29 cellular contexts compared by ENCODE assay signal in genomic region chr9:31359071-31359470, GRCh38.
"Had no signal": no experiment of that assay in that cellular context is flagged by ENCODE, and none has a peak within 500 bp of the region (broad histone marks: within the 10 kb centered on the region; RNA-seq: fewer than 3 reads in every experiment).

No MANE protein-coding gene starts in this region.

- H2AFZ ChIP-seq: neural progenitor cell, parathyroid adenoma had no signal

- H3K4me1 ChIP-seq: neural progenitor cell, parathyroid adenoma, psoas muscle, right lobe of liver, sigmoid colon, spleen, thyroid gland, tibial nerve, upper lobe of left lung, vagina had no signal

- H3K4me3 ChIP-seq: neural progenitor cell, ovary, psoas muscle, right lobe of liver, sigmoid colon, spleen, thoracic aorta, thyroid gland, tibial nerve, upper lobe of left lung, vagina had no signal

- FAIRE-seq: small intestine, urothelium cell line had no signal

- ATAC-seq: natural killer cell; psoas muscle; right cardiac atrium; right lobe of liver; stimulated activated memory B cell treated with anti-CD40 and anti-IgM and Interleukin-4, amounts not matched to agents 10 μg/mL and 1 μg/mL and 100 μg/mL, for 72 hours; stimulated activated naive CD8-positive, alpha-beta T cell treated with anti-CD3 and anti-CD28 coated beads, Interleukin-15, amount 100 ng/mL, for 72 hours; stimulated activated naive CD8-positive, alpha-beta T cell treated with anti-CD3 and anti-CD28 coated beads, Interleukin-15, Interleukin-2, amounts not matched to agents 100 U/mL and 50 U/mL, for 24 hours had no signal

- H3K4me2 ChIP-seq: neural progenitor cell had no signal

- H3K27me3 ChIP-seq: neural progenitor cell, ovary, right lobe of liver, sigmoid colon, spleen, thyroid gland, tibial nerve, upper lobe of left lung, vagina had no signal

- H3K9ac ChIP-seq: neural progenitor cell, parathyroid adenoma had no signal

- H3K79me2 ChIP-seq: parathyroid adenoma had no signal

- DNase-seq: natural killer cell; occipital lobe; ovary; posterior cingulate gyrus; psoas muscle; right cardiac atrium; right lobe of liver; sigmoid colon; small intestine; spleen; stimulated activated CD4-positive, alpha-beta T cell treated with anti-CD3 and anti-CD28 coated beads, Interleukin-12 subunit alpha, Interleukin-12 subunit beta, amount 100 ng/mL, for 4 hours; stimulated activated CD4-positive, alpha-beta T cell treated with anti-CD3 and anti-CD28 coated beads, Interleukin-1b, Interleukin-23, amount 100 ng/mL, for 48 hours; stimulated activated CD4-positive, alpha-beta T cell treated with anti-CD3 and anti-CD28 coated beads, Interleukin-4, amount 100 ng/mL, for 1 hour; stimulated activated CD4-positive, alpha-beta T cell treated with anti-CD3 and anti-CD28 coated beads, Interleukin-4, amount 100 ng/mL, for 4 hours; stimulated activated CD8-positive, alpha-beta memory T cell treated with anti-CD3 and anti-CD28 coated beads, Interleukin-4, amount 100 ng/mL, for 48 hours; stimulated activated naive CD4-positive, alpha-beta T cell; stimulated activated naive CD8-positive, alpha-beta T cell treated with anti-CD3 and anti-CD28 coated beads, Interleukin-15, amount 100 ng/mL, for 72 hours; stimulated activated naive CD8-positive, alpha-beta T cell treated with anti-CD3 and anti-CD28 coated beads, Interleukin-15, Interleukin-2, amounts not matched to agents 100 U/mL and 50 U/mL, for 24 hours; substantia nigra; thyroid gland; trophoblast cell; upper lobe of left lung had no signal

- H3K36me3 ChIP-seq: neural progenitor cell, ovary, right lobe of liver, sigmoid colon, spleen, thoracic aorta, thyroid gland, tibial nerve, upper lobe of left lung, vagina had no signal

- H3K9me3 ChIP-seq: ovary, psoas muscle, right lobe of liver, sigmoid colon, spleen, thoracic aorta, thyroid gland, tibial nerve, upper lobe of left lung, vagina had no signal

- H3K27ac ChIP-seq: neural progenitor cell, ovary, parathyroid adenoma, psoas muscle, right lobe of liver, sigmoid colon, spleen, thoracic aorta, thyroid gland, tibial nerve, vagina had no signal
